In genomic region chr6:152848919-152849318, GRCh38 we compare ENCODE assay signal across 32 cellular contexts.
"Had no signal": no experiment of that assay in that cellular context is flagged by ENCODE, and none has a peak within 500 bp of the region (broad histone marks: within the 10 kb centered on the region; RNA-seq: fewer than 3 reads in every experiment).

No MANE protein-coding gene starts in this region.

- H3K27me3 ChIP-seq: adrenal gland, ascending aorta, body of pancreas, brain microvascular endothelial cell, breast epithelium, cardiac muscle cell had no signal

- ATAC-seq: activated naive CD4-positive, alpha-beta T cell treated with anti-CD3 and anti-CD28 coated beads, Interleukin-2, amount 50 U/mL, for 72 hours; activated naive CD8-positive, alpha-beta T cell treated with anti-CD3 and anti-CD28 coated beads, Interleukin-2, amount 50 U/mL, for 24 hours; activated T-cell treated with anti-CD3 and anti-CD28 coated beads, Interleukin-2, amount 50 U/mL, for 4 hours; activated T-cell treated with anti-CD3 and anti-CD28 coated beads, Interleukin-2, amount 50 U/mL, for 72 hours; activated T-helper 17 cell treated with anti-CD3 and anti-CD28 coated beads, Interleukin-2, amount 50 U/mL, for 72 hours; body of pancreas had no signal

- H3K4me1 ChIP-seq: adrenal gland, ascending aorta, body of pancreas, breast epithelium had no signal

- H3K27ac ChIP-seq: adrenal gland, ascending aorta, body of pancreas, brain microvascular endothelial cell, breast epithelium, cardiac muscle cell had no signal

- H3K4me3 ChIP-seq: adrenal gland, ascending aorta, body of pancreas, breast epithelium, cardiac muscle cell had no signal

- DNase-seq: activated effector memory CD4-positive, alpha-beta T cell treated with anti-CD3 and anti-CD28 coated beads, Interleukin-2, amount 50 U/mL, for 16 hours; activated effector memory CD4-positive, alpha-beta T cell treated with Interleukin-2 at 50 U/mL for 16 hours; activated gamma-delta T cell; activated gamma-delta T cell treated with Interleukin-2 at 50 U/mL for 16 hours; activated naive CD4-positive, alpha-beta T cell; activated naive CD4-positive, alpha-beta T cell treated with anti-CD3 and anti-CD28 coated beads for 36 hours; activated naive CD4-positive, alpha-beta T cell treated with anti-CD3 and anti-CD28 coated beads, Interleukin-2, amount 10 ng/mL, durations not matched to agents 7 days and 5 days; activated naive CD4-positive, alpha-beta T cell treated with anti-CD3 and anti-CD28 coated beads, Interleukin-2, amount 50 U/mL, for 16 hours; activated naive CD4-positive, alpha-beta T cell treated with Interleukin-2 at 50 U/mL for 16 hours; activated naive CD8-positive, alpha-beta T cell treated with anti-CD3 and anti-CD28 coated beads for 36 hours; activated naive CD8-positive, alpha-beta T cell treated with anti-CD3 and anti-CD28 coated beads, Interleukin-2, amount 10 ng/mL, durations not matched to agents 7 days and 5 days; activated naive CD8-positive, alpha-beta T cell treated with anti-CD3 and anti-CD28 coated beads, Interleukin-2, amount 50 U/mL, for 24 hours; activated T-cell treated with anti-CD3 and anti-CD28 coated beads, Interleukin-2, amount 50 U/mL, for 24 hours; activated T-cell treated with anti-CD3 and anti-CD28 coated beads, Interleukin-2, amount 50 U/mL, for 4 hours; activated T-cell treated with anti-CD3 and anti-CD28 coated beads, Interleukin-2, amount 50 U/mL, for 48 hours; activated T-cell treated with anti-CD3 and anti-CD28 coated beads, Interleukin-2, amount 50 U/mL, for 72 hours; adrenal gland; amniotic stem cell; amygdala; anterior cingulate cortex; aorta; body of pancreas; brain microvascular endothelial cell; central memory CD4-positive, alpha-beta T cell; cerebellar nuclear complex had no signal

- FAIRE-seq: astrocyte, bronchial epithelial cell had no signal

- H3K36me3 ChIP-seq: adrenal gland, ascending aorta, brain microvascular endothelial cell, breast epithelium, cardiac muscle cell had no signal

- H3K9me3 ChIP-seq: adrenal gland, ascending aorta, body of pancreas, breast epithelium had no signal
